Comparison of ENCODE assay signal across 8 cellular contexts in genomic region chr15:37019479-37020433, GRCh38.
A peak's percentile ranks its signal among the peaks of the same experiment; 100 is the strongest.
DNase-seq lines count a peak whose midpoint lies in the region; ATAC-seq and TF ChIP-seq lines count a peak whose summit lies in the region.

No MANE protein-coding gene starts in this region.

- no peaks in the 10 kb centered on the region for H3K27me3 ChIP-seq in osteoblast (ENCODE audit: insufficient read depth, low read length)

- no peaks in the 10 kb centered on the region for H3K79me2 ChIP-seq in osteoblast (ENCODE audit: insufficient read depth, low read length)

- TF ChIP-seq CTCF in osteoblast (IDR thresholded peaks at IDR 0.05; ENCODE audit: extremely low read depth, low read depth, low read length), result no peak

- H2AFZ ChIP-seq in osteoblast (ENCODE audit: low read length), result peak overlapping the region; percentile 65

- DNase-seq in NCI-H774 (lab: John Stamatoyannopoulos, UW), result peak; percentile 66
- peak; percentile 65 for DNase-seq in fibroblast of gingiva (ENCODE audit: low read depth)
- DNase-seq in osteoblast (ENCODE audit: insufficient read length, low spot score, missing footprints), result peak; percentile 49
- DNase-seq in activated naive CD4-positive, alpha-beta T cell (lab: John Stamatoyannopoulos, UW), result no peak
- DNase-seq in T-helper 2 cell, result no peak

- no peaks in the 10 kb centered on the region for H3K9me3 ChIP-seq in osteoblast (ENCODE audit: low read depth, low read length)

- peak; percentile 64 for ATAC-seq in GM19455 (IDR thresholded peaks at IDR 0.05; ENCODE audit: unreplicated experiment)
- no peak for ATAC-seq in GM19397 (IDR thresholded peaks at IDR 0.05; ENCODE audit: unreplicated experiment)
- ATAC-seq in GM19395 (IDR thresholded peaks at IDR 0.05; ENCODE audit: unreplicated experiment), result no peak

- H3K27ac ChIP-seq in osteoblast (ENCODE audit: low read depth, low read length), result peak overlapping the region; percentile 10

- H3K36me3 ChIP-seq in osteoblast (ENCODE audit: insufficient read depth, low read length), result no peaks in the 10 kb centered on the region

- no peaks in the 10 kb centered on the region for H4K20me1 ChIP-seq in osteoblast (ENCODE audit: insufficient read depth, low read length)

- H3K4me1 ChIP-seq in osteoblast (ENCODE audit: insufficient read depth, low read length), result peaks cover 9% of the 10 kb centered on the region

- H3K4me2 ChIP-seq in osteoblast (ENCODE audit: insufficient read depth, low read length), result peak overlapping the region; percentile 65

- peak overlapping the region; percentile 40 for H3K4me3 ChIP-seq in osteoblast (ENCODE audit: insufficient read depth, low read length)

Comparison
In these comparisons a context has a peak if more than half of its experiments do, and no peak if none do; other contexts are left out.
1. DNase-seq: peak in NCI-H774 (single experiment), fibroblast of gingiva (single experiment) and osteoblast (single experiment); none in activated naive CD4-positive, alpha-beta T cell (0 of 4) and T-helper 2 cell (0 of 5).